Comparison of ENCODE assay signal across 13 cellular contexts in genomic region chr5:10567781-10568321, GRCh38. TPM values are rescaled to one million over a fixed set of nuclear protein-coding genes. Genes with fewer than 3 reads are reported as not detected.
DNase-seq lines count a peak whose midpoint lies in the region; ATAC-seq and TF ChIP-seq lines count a peak whose summit lies in the region.
"Had no signal": no experiment of that assay in that cellular context is flagged by ENCODE, and none has a peak within 500 bp of the region (broad histone marks: within the 10 kb centered on the region; RNA-seq: fewer than 3 reads in every experiment).

No MANE protein-coding gene starts in this region.

- no peak overlapping the region for H3K27ac ChIP-seq in osteoblast (ENCODE audit: low read depth, low read length)
- H3K27ac ChIP-seq in CD8-positive, alpha-beta memory T cell (ENCODE audit: low read depth, low read length) = no peak overlapping the region

- no peak overlapping the region for H3K4me3 ChIP-seq in BJ (ENCODE audit: low read depth, low read length)
- no peak overlapping the region for H3K4me3 ChIP-seq in Loucy (ENCODE audit: low read length, poor library complexity, severe bottlenecking)
- H3K4me3 ChIP-seq in osteoblast (ENCODE audit: insufficient read depth, low read length) = no peak overlapping the region
- no peak overlapping the region for H3K4me3 ChIP-seq in CD8-positive, alpha-beta memory T cell (ENCODE audit: low read length)

- no peaks in the 10 kb centered on the region for H3K9me3 Mint-ChIP-seq in chondrocyte (ENCODE audit: low read depth)
- H3K9me3 Mint-ChIP-seq in CD8-positive, alpha-beta memory T cell = no peaks in the 10 kb centered on the region

- peak overlapping the region; percentile 49 for H3K27ac Mint-ChIP-seq in chondrocyte (ENCODE audit: unreplicated experiment)
- no peak overlapping the region for H3K27ac Mint-ChIP-seq in CD8-positive, alpha-beta memory T cell

- no peaks in the 10 kb centered on the region for H3K27me3 ChIP-seq in BJ (ENCODE audit: control insufficient read depth, insufficient read depth, low read length)
- no peaks in the 10 kb centered on the region for H3K27me3 ChIP-seq in Loucy (ENCODE audit: insufficient read depth, low read length, poor library complexity, severe bottlenecking)
- H3K27me3 ChIP-seq in osteoblast (ENCODE audit: insufficient read depth, low read length) = no peaks in the 10 kb centered on the region
- H3K27me3 ChIP-seq in CD8-positive, alpha-beta memory T cell (ENCODE audit: insufficient read depth, low read length, poor library complexity, severe bottlenecking) = no peaks in the 10 kb centered on the region

- no peaks in the 10 kb centered on the region for H3F3A ChIP-seq in Loucy (ENCODE audit: low read depth)

- H3K79me2 ChIP-seq in Loucy (ENCODE audit: insufficient read depth, low read length) (peaks cover 9% of the 10 kb centered on the region; the same call in 1 of the 2 replicates), osteoblast (ENCODE audit: insufficient read depth, low read length) (peaks cover 9% of the 10 kb centered on the region)

- DNase-seq in BJ (ENCODE audit: low read depth) (peak; percentile 66), chondrocyte (ENCODE audit: low spot score) (no peak), osteoblast (ENCODE audit: insufficient read length, low spot score, missing footprints) (peak; percentile 87), NCI-H345 treated with DMSO at 0.1 percent for 48 hours (lab: John Stamatoyannopoulos, UW; ENCODE audit: unreplicated experiment) (no peak), GM19240 (ENCODE audit: insufficient read length, low spot score) (no peak)
- no peak for DNase-seq in CD8-positive, alpha-beta memory T cell
- DNase-seq: activated CD8-positive, alpha-beta memory T cell treated with anti-CD3 and anti-CD28 coated beads, Interleukin-2, amount 50 U/mL, for 4 hours; stimulated activated CD4-positive, alpha-beta T cell treated with anti-CD3 and anti-CD28 coated beads, Interleukin-2, amount 100 ng/mL, for 24 hours; substantia nigra had no signal

- H3K36me3 Mint-ChIP-seq in chondrocyte (ENCODE audit: low read depth) = no peaks in the 10 kb centered on the region
- no peaks in the 10 kb centered on the region for H3K36me3 Mint-ChIP-seq in CD8-positive, alpha-beta memory T cell

- H3K4me3 Mint-ChIP-seq in chondrocyte (ENCODE audit: unreplicated experiment) = no peak overlapping the region
- H3K4me3 Mint-ChIP-seq in CD8-positive, alpha-beta memory T cell = peak overlapping the region in 1 of 7 donors; percentile 91

- H3K4me1 ChIP-seq in Loucy (ENCODE audit: insufficient read depth, low read length, poor library complexity, severe bottlenecking) (peaks cover 31% of the 10 kb centered on the region), osteoblast (ENCODE audit: insufficient read depth, low read length) (peaks cover 14% of the 10 kb centered on the region)
- peaks cover 10% of the 10 kb centered on the region for H3K4me1 ChIP-seq in CD8-positive, alpha-beta memory T cell (ENCODE audit: insufficient read depth, low read length)

- CTCF ChIA-PET in BJ (lab: Yijun Ruan, JAX) = interaction anchor here (1.4 to 2.7 kb wide), 3 partner anchors 17 to 113 kb away, joined by 3 to 15 read pairs (median 4); no protein-coding TSS in a partner anchor
- CTCF ChIA-PET in CD8-positive, alpha-beta memory T cell (lab: Charles Lee) = no interaction called here

- peak overlapping the region; percentile 45 for H3K9ac ChIP-seq in Loucy (ENCODE audit: low read depth, low read length, poor library complexity, severe bottlenecking)

- H3K4me2 ChIP-seq in Loucy (ENCODE audit: low read depth, low read length, poor library complexity, severe bottlenecking) (peak overlapping the region; percentile 64), osteoblast (ENCODE audit: insufficient read depth, low read length) (no peak overlapping the region)

- ATAC-seq in HG03565 (IDR thresholded peaks at IDR 0.05; ENCODE audit: unreplicated experiment) = no peak
- ATAC-seq: left lobe of liver had no signal

- H3K9me2 ChIP-seq in Loucy (replicated peaks; ENCODE audit: low read depth, low read length) = no peaks in the 10 kb centered on the region

- no peak overlapping the region for H2AFZ ChIP-seq in Loucy (ENCODE audit: low read length)
- no peak overlapping the region for H2AFZ ChIP-seq in osteoblast (ENCODE audit: low read length)

- no peaks in the 10 kb centered on the region for H3K27me3 Mint-ChIP-seq in chondrocyte (ENCODE audit: low read depth)
- H3K27me3 Mint-ChIP-seq in CD8-positive, alpha-beta memory T cell = no peaks in the 10 kb centered on the region

- POLR2A ChIA-PET in BJ (lab: Charles Lee) = interaction anchor here (0.6 kb wide), 2 partner anchors 66 to 105 kb away, joined by 3 read pairs; no protein-coding TSS in a partner anchor
- POLR2A ChIA-PET in CD8-positive, alpha-beta memory T cell (lab: Charles Lee) = no interaction called here

- H4K20me1 ChIP-seq in Loucy (ENCODE audit: insufficient read depth, low read length, poor library complexity, severe bottlenecking) (no peaks in the 10 kb centered on the region), osteoblast (ENCODE audit: insufficient read depth, low read length) (no peaks in the 10 kb centered on the region)

- peaks cover 29% of the 10 kb centered on the region for H3K4me1 Mint-ChIP-seq in chondrocyte (ENCODE audit: low read depth)
- peaks cover 13 to 22% (median 18%) of the 10 kb centered on the region in 3 donors for H3K4me1 Mint-ChIP-seq in CD8-positive, alpha-beta memory T cell

- H3K36me3 ChIP-seq in BJ (ENCODE audit: control insufficient read depth, insufficient read depth, low read length) (no peaks in the 10 kb centered on the region), Loucy (ENCODE audit: insufficient read depth, low read length) (no peaks in the 10 kb centered on the region), osteoblast (ENCODE audit: insufficient read depth, low read length) (no peaks in the 10 kb centered on the region)
- no peaks in the 10 kb centered on the region for H3K36me3 ChIP-seq in CD8-positive, alpha-beta memory T cell (ENCODE audit: insufficient read depth, low read length)
- H3K36me3 ChIP-seq: esophagus muscularis mucosa had no signal

- TF ChIP-seq CTCF in BJ (IDR thresholded peaks at IDR 0.05; ENCODE audit: insufficient read depth, low read depth, low read length) = no peak
- TF ChIP-seq CTCF in Loucy (conservative IDR thresholded peaks at IDR 0.05; ENCODE audit: low read length) = no peak
- no peak for TF ChIP-seq CTCF in chondrocyte (IDR thresholded peaks at IDR 0.05)
- TF ChIP-seq CTCF in osteoblast (IDR thresholded peaks at IDR 0.05; ENCODE audit: extremely low read depth, low read depth, low read length) = no peak

- no peaks in the 10 kb centered on the region for H3K9me3 ChIP-seq in Loucy (ENCODE audit: insufficient read depth, low read depth, low read length)
- H3K9me3 ChIP-seq in osteoblast (ENCODE audit: low read depth, low read length) = no peaks in the 10 kb centered on the region
- H3K9me3 ChIP-seq in CD8-positive, alpha-beta memory T cell (ENCODE audit: low read length) = no peaks in the 10 kb centered on the region
- H3K9me3 ChIP-seq: esophagus muscularis mucosa had no signal

RNA-seq across cellular contexts. Expression of gene ANKRD33B, which starts 4.0 kb away (rescaled TPM):
- 2.4 and 3.4 TPM in 2 replicates for polyA plus RNA-seq in BJ (2011; rRNA removed)
- 9.7 and 9.8 TPM in 2 replicates for polyA minus RNA-seq in BJ (2011; rRNA and poly(A)+ RNA removed)
- total RNA-seq in chondrocyte (0.80 to 4.0 TPM (median 3.7 TPM) in 3 replicates), osteoblast (5.1 and 5.6 TPM in 2 replicates)
- total RNA-seq in CD8-positive, alpha-beta memory T cell = 10 to 100 TPM; 29.6 to 32.7 TPM
- 0.06 TPM for polyA plus RNA-seq in CD8-positive, alpha-beta memory T cell

Comparison
In these comparisons a context has a peak if more than half of its experiments do, and no peak if none do; other contexts are left out.
1. DNase-seq: peak in BJ (single experiment) and osteoblast (single experiment); none in chondrocyte (single experiment), NCI-H345 treated with DMSO at 0.1 percent for 48 hours (single experiment), GM19240 (single experiment) and CD8-positive, alpha-beta memory T cell (0 of 5).